1 cellular context compared by ENCODE assay signal in the genomic region with DNA sequence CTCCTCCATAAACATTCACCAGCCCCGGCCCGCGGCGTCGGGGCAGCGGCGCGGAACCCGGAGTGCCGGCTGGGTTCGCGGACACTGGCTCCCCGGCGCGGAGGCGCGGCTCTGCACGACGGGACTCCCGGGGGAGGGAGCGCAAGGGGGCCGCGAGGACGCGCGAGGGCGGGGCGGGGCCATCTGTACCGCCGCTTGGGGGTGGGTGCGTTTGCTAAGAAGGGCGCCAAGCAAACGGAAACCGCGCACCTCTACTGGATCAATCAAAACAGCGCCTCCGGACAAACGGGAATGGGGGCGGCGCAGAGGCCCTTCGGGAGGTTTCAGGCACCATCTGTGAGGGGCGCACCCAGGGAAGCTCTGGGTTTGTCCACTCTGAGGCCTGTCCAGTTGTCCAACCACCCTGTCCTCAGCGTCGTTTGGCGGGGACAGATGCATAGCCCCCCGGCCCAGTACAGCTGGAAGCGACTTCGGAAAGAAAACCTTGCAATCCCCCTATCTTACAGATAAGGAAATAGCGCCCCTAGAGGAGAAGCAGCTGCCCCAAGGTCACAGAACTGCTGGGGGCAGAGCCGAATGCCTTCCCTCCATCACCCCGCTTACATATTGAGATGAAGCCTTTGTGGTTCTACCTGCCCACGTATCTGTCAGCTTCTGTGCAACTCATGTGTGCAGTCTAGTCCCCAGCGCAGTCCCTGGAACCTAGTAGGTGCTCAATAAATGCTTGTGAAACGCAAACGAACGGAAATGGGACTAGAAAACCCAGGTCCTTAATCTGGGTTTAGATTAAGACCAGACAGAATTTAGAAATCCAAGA.
TF ChIP-seq lines count a peak whose summit lies in the region.

No MANE protein-coding gene starts in this region.

TF ChIP-seq in HEK293, 187 proteins besides CTCF, POLR2A, EP300 and RAD21 (continued from another document and continues in another):
- TF ChIP-seq, protein P1, sequence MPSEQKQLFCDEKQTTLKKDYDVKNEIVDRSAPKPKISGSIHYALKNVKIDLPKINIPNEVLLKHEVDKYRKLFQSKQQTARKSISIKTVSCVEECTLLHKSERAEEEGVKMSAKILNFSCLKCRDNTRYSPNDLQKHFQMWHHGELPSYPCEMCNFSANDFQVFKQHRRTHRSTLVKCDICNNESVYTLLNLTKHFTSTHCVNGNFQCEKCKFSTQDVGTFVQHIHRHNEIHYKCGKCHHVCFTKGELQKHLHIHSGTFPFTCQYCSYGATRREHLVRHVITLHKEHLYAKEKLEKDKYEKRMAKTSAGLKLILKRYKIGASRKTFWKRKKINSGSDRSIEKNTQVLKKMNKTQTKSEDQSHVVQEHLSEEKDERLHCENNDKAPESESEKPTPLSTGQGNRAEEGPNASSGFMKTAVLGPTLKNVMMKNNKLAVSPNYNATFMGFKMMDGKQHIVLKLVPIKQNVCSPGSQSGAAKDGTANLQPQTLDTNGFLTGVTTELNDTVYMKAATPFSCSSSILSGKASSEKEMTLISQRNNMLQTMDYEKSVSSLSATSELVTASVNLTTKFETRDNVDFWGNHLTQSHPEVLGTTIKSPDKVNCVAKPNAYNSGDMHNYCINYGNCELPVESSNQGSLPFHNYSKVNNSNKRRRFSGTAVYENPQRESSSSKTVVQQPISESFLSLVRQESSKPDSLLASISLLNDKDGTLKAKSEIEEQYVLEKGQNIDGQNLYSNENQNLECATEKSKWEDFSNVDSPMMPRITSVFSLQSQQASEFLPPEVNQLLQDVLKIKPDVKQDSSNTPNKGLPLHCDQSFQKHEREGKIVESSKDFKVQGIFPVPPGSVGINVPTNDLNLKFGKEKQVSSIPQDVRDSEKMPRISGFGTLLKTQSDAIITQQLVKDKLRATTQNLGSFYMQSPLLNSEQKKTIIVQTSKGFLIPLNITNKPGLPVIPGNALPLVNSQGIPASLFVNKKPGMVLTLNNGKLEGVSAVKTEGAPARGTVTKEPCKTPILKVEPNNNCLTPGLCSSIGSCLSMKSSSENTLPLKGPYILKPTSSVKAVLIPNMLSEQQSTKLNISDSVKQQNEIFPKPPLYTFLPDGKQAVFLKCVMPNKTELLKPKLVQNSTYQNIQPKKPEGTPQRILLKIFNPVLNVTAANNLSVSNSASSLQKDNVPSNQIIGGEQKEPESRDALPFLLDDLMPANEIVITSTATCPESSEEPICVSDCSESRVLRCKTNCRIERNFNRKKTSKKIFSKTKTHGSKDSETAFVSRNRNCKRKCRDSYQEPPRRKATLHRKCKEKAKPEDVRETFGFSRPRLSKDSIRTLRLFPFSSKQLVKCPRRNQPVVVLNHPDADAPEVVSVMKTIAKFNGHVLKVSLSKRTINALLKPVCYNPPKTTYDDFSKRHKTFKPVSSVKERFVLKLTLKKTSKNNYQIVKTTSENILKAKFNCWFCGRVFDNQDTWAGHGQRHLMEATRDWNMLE (tag by site-specific recombination; conservative IDR thresholded peaks at IDR 0.05; ENCODE audit: low read depth), result no peak
- no peak for TF ChIP-seq TCF7L2 (IDR thresholded peaks at IDR 0.05; ENCODE audit: borderline replicate concordance, low read depth, low read length)
- TF ChIP-seq, protein P2, sequence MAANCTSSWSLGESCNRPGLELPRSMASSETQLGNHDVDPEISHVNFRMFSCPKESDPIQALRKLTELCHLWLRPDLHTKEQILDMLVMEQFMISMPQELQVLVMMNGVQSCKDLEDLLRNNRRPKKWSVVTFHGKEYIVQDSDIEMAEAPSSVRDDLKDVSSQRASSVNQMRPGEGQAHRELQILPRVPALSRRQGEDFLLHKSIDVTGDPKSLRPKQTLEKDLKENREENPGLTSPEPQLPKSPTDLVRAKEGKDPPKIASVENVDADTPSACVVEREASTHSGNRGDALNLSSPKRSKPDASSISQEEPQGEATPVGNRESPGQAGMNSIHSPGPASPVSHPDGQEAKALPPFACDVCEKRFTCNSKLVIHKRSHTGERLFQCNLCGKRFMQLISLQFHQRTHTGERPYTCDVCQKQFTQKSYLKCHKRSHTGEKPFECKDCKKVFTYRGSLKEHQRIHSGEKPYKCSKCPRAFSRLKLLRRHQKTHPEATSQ (tag by site-specific recombination; IDR thresholded peaks at IDR 0.05), result no peak
- TF ChIP-seq, protein P3, sequence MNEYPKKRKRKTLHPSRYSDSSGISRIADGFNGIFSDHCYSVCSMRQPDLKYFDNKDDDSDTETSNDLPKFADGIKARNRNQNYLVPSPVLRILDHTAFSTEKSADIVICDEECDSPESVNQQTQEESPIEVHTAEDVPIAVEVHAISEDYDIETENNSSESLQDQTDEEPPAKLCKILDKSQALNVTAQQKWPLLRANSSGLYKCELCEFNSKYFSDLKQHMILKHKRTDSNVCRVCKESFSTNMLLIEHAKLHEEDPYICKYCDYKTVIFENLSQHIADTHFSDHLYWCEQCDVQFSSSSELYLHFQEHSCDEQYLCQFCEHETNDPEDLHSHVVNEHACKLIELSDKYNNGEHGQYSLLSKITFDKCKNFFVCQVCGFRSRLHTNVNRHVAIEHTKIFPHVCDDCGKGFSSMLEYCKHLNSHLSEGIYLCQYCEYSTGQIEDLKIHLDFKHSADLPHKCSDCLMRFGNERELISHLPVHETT (tag by site-specific recombination; IDR thresholded peaks at IDR 0.05), result peak; percentile 58; the same call in 1 of the 2 replicates
- TF ChIP-seq ZNF501 (tag by site-specific recombination; IDR thresholded peaks at IDR 0.05), result no peak
- no peak for TF ChIP-seq ZNF404 (tag by site-specific recombination; IDR thresholded peaks at IDR 0.05)
- TF ChIP-seq PRDM1 (tag by site-specific recombination; IDR thresholded peaks at IDR 0.05), result no peak
- TF ChIP-seq ZNF174 (tag by site-specific recombination; IDR thresholded peaks at IDR 0.05), result no peak
- no peak for TF ChIP-seq ZNF701 (tag by site-specific recombination; IDR thresholded peaks at IDR 0.05)
- 0 out of 2 replicates have a peak, but pooled peaks have one; percentile 19 for TF ChIP-seq ZBTB21 (tag by site-specific recombination; IDR thresholded peaks at IDR 0.05)
- TF ChIP-seq ZNF777 (tag by site-specific recombination; IDR thresholded peaks at IDR 0.05; ENCODE audit: borderline replicate concordance), result no peak; the same call in 1 of the 2 replicates
- TF ChIP-seq, protein P4, sequence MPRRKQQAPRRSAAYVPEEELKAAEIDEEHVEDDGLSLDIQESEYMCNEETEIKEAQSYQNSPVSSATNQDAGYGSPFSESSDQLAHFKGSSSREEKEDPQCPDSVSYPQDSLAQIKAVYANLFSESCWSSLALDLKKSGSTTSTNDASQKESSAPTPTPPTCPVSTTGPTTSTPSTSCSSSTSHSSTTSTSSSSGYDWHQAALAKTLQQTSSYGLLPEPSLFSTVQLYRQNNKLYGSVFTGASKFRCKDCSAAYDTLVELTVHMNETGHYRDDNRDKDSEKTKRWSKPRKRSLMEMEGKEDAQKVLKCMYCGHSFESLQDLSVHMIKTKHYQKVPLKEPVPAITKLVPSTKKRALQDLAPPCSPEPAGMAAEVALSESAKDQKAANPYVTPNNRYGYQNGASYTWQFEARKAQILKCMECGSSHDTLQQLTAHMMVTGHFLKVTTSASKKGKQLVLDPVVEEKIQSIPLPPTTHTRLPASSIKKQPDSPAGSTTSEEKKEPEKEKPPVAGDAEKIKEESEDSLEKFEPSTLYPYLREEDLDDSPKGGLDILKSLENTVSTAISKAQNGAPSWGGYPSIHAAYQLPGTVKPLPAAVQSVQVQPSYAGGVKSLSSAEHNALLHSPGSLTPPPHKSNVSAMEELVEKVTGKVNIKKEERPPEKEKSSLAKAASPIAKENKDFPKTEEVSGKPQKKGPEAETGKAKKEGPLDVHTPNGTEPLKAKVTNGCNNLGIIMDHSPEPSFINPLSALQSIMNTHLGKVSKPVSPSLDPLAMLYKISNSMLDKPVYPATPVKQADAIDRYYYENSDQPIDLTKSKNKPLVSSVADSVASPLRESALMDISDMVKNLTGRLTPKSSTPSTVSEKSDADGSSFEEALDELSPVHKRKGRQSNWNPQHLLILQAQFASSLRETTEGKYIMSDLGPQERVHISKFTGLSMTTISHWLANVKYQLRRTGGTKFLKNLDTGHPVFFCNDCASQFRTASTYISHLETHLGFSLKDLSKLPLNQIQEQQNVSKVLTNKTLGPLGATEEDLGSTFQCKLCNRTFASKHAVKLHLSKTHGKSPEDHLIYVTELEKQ (tag by site-specific recombination; IDR thresholded peaks at IDR 0.05; ENCODE audit: borderline replicate concordance), result no peak
- no peak for TF ChIP-seq ZNF776 (tag by site-specific recombination; IDR thresholded peaks at IDR 0.05; ENCODE audit: borderline replicate concordance)
- no peak for TF ChIP-seq ZNF114 (tag by site-specific recombination; IDR thresholded peaks at IDR 0.05)
- no peak for TF ChIP-seq ZNF549 (tag by site-specific recombination; IDR thresholded peaks at IDR 0.05)
- TF ChIP-seq ZNF239 (tag by site-specific recombination; IDR thresholded peaks at IDR 0.05), result no peak
- TF ChIP-seq ZNF391 (tag by site-specific recombination; IDR thresholded peaks at IDR 0.05; ENCODE audit: borderline replicate concordance, low read depth), result no peak
- TF ChIP-seq SCRT2 (tag by site-specific recombination; IDR thresholded peaks at IDR 0.05), result no peak
- no peak for TF ChIP-seq ZNF621 (tag by site-specific recombination; IDR thresholded peaks at IDR 0.05)
- no peak for TF ChIP-seq BCL11B (tag by site-specific recombination; IDR thresholded peaks at IDR 0.05; ENCODE audit: low read depth)
- TF ChIP-seq ZBTB1 (tag by site-specific recombination; IDR thresholded peaks at IDR 0.05), result no peak
- no peak for TF ChIP-seq ZNF112 (tag by site-specific recombination; IDR thresholded peaks at IDR 0.05)
- TF ChIP-seq HOXA7 (CRISPR knock-in tag; IDR thresholded peaks at IDR 0.05; ENCODE audit: borderline replicate concordance), result no peak
- peak; percentile 25 for TF ChIP-seq ZFHX2 (tag by site-specific recombination; conservative IDR thresholded peaks at IDR 0.05)
- TF ChIP-seq, protein P5, sequence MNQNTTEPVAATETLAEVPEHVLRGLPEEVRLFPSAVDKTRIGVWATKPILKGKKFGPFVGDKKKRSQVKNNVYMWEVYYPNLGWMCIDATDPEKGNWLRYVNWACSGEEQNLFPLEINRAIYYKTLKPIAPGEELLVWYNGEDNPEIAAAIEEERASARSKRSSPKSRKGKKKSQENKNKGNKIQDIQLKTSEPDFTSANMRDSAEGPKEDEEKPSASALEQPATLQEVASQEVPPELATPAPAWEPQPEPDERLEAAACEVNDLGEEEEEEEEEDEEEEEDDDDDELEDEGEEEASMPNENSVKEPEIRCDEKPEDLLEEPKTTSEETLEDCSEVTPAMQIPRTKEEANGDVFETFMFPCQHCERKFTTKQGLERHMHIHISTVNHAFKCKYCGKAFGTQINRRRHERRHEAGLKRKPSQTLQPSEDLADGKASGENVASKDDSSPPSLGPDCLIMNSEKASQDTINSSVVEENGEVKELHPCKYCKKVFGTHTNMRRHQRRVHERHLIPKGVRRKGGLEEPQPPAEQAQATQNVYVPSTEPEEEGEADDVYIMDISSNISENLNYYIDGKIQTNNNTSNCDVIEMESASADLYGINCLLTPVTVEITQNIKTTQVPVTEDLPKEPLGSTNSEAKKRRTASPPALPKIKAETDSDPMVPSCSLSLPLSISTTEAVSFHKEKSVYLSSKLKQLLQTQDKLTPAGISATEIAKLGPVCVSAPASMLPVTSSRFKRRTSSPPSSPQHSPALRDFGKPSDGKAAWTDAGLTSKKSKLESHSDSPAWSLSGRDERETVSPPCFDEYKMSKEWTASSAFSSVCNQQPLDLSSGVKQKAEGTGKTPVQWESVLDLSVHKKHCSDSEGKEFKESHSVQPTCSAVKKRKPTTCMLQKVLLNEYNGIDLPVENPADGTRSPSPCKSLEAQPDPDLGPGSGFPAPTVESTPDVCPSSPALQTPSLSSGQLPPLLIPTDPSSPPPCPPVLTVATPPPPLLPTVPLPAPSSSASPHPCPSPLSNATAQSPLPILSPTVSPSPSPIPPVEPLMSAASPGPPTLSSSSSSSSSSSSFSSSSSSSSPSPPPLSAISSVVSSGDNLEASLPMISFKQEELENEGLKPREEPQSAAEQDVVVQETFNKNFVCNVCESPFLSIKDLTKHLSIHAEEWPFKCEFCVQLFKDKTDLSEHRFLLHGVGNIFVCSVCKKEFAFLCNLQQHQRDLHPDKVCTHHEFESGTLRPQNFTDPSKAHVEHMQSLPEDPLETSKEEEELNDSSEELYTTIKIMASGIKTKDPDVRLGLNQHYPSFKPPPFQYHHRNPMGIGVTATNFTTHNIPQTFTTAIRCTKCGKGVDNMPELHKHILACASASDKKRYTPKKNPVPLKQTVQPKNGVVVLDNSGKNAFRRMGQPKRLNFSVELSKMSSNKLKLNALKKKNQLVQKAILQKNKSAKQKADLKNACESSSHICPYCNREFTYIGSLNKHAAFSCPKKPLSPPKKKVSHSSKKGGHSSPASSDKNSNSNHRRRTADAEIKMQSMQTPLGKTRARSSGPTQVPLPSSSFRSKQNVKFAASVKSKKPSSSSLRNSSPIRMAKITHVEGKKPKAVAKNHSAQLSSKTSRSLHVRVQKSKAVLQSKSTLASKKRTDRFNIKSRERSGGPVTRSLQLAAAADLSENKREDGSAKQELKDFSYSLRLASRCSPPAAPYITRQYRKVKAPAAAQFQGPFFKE (tag by site-specific recombination; IDR thresholded peaks at IDR 0.05; ENCODE audit: borderline replicate concordance), result no peak
- no peak for TF ChIP-seq ZNF175 (tag by site-specific recombination; IDR thresholded peaks at IDR 0.05)
- TF ChIP-seq, protein P6, sequence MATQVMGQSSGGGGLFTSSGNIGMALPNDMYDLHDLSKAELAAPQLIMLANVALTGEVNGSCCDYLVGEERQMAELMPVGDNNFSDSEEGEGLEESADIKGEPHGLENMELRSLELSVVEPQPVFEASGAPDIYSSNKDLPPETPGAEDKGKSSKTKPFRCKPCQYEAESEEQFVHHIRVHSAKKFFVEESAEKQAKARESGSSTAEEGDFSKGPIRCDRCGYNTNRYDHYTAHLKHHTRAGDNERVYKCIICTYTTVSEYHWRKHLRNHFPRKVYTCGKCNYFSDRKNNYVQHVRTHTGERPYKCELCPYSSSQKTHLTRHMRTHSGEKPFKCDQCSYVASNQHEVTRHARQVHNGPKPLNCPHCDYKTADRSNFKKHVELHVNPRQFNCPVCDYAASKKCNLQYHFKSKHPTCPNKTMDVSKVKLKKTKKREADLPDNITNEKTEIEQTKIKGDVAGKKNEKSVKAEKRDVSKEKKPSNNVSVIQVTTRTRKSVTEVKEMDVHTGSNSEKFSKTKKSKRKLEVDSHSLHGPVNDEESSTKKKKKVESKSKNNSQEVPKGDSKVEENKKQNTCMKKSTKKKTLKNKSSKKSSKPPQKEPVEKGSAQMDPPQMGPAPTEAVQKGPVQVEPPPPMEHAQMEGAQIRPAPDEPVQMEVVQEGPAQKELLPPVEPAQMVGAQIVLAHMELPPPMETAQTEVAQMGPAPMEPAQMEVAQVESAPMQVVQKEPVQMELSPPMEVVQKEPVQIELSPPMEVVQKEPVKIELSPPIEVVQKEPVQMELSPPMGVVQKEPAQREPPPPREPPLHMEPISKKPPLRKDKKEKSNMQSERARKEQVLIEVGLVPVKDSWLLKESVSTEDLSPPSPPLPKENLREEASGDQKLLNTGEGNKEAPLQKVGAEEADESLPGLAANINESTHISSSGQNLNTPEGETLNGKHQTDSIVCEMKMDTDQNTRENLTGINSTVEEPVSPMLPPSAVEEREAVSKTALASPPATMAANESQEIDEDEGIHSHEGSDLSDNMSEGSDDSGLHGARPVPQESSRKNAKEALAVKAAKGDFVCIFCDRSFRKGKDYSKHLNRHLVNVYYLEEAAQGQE (tag by site-specific recombination; IDR thresholded peaks at IDR 0.05), result no peak
- TF ChIP-seq WT1 (tag by site-specific recombination; IDR thresholded peaks at IDR 0.05), result no peak
- peak; percentile 32 for TF ChIP-seq ZBTB17 (tag by site-specific recombination; IDR thresholded peaks at IDR 0.05)
